ENCODE assay signal across 18 cellular contexts in genomic region chr10:28508304-28508925, GRCh38. TPM values are rescaled to one million over a fixed set of nuclear protein-coding genes. Genes with fewer than 3 reads are reported as not detected.
DNase-seq lines count a peak whose midpoint lies in the region; ATAC-seq, FAIRE-seq and TF ChIP-seq lines count a peak whose summit lies in the region.
"Had no signal": no experiment of that assay in that cellular context is flagged by ENCODE, and none has a peak within 500 bp of the region (broad histone marks: within the 10 kb centered on the region; RNA-seq: fewer than 3 reads in every experiment).

No MANE protein-coding gene starts in this region.

- no peak for TF ChIP-seq POLR2A in K562 (conservative IDR thresholded peaks at IDR 0.05)

- POLR2A ChIA-PET in HEK293 (lab: Yijun Ruan, JAX): no interaction called here
- POLR2A ChIA-PET in K562 (lab: Yijun Ruan, JAX): no interaction called here

- no peaks in the 10 kb centered on the region for H3K9me3 ChIP-seq in HEK293 (ENCODE audit: control insufficient read depth, insufficient read depth, low read depth, low read length)
- H3K9me3 ChIP-seq in K562 (replicated peaks; ENCODE audit: control insufficient read depth, insufficient read depth, low read depth, low read length): no peaks in the 10 kb centered on the region
- H3K9me3 ChIP-seq: BE2C had no signal

- TF ChIP-seq CTCF in HEK293 (tag by site-specific recombination; IDR thresholded peaks at IDR 0.05): no peak
- no peak for TF ChIP-seq CTCF in K562 (IDR thresholded peaks at IDR 0.05 in 2 of 3, conservative IDR thresholded peaks at IDR 0.05 in 1 of 3; ENCODE audit: insufficient read depth in 2 of 3, low read depth in 1 of 3, low read length in 3 of 3)

- no peak for FAIRE-seq in K562 (lab: Jason Lieb, UNC)
- FAIRE-seq: A204.1, HTR-8/SVneo had no signal

- CTCF ChIA-PET in HEK293 (lab: Yijun Ruan, JAX) (no interaction called here), K562 (lab: Yijun Ruan, JAX; ENCODE audit: low intra/inter-chr PET ratio) (no interaction called here)

- TF ChIP-seq EP300 in K562 (IDR thresholded peaks at IDR 0.05; ENCODE audit: low read length): no peak

- peak; percentile 65 for DNase-seq in COLO829 (ENCODE audit: low spot score)
- no peak for DNase-seq in K562 (ENCODE audit: extremely low read depth in 1 of 4, low spot score in 3 of 4)
- no peak for DNase-seq in left colon
- no peak for DNase-seq in DMS 273 treated with DMSO at 0.1 percent for 48 hours (lab: John Stamatoyannopoulos, UW)
- DNase-seq in HK-2 (ENCODE audit: unreplicated experiment): no peak
- no peak for DNase-seq in SW480 (ENCODE audit: low spot score)
- DNase-seq: ACHN; BE2C; C1 segment of cervical spinal cord; CD4-positive, CD25-positive, alpha-beta regulatory T cell; CD8-positive, alpha-beta memory T cell; DMS79 treated with DMSO at 0.1 percent for 48 hours; GF-D8; GOT3; H7 had no signal

- intact Hi-C loops in K562 (cut with micrococcal nuclease): no loop called here
- intact Hi-C loops in left colon (cut with DNase I, micrococcal nuclease): no loop called here

- 52% methylated on average over 7 of the region's 7 CpGs for WGBS in K562 (ENCODE audit: insufficient coverage, low coverage, missing lambda C conversion rate)

- no peaks in the 10 kb centered on the region for H4K20me1 ChIP-seq in K562 (replicated peaks; ENCODE audit: control insufficient read depth, insufficient read depth, low read length)

- H3K79me2 ChIP-seq in K562 (ENCODE audit: control insufficient read depth, insufficient read depth, low read length): no peaks in the 10 kb centered on the region

- H3K4me1 ChIP-seq in HEK293 (ENCODE audit: control insufficient read depth, insufficient read depth, low read length) (peaks cover 5% of the 10 kb centered on the region; the same call in 1 of the 2 replicates), K562 (replicated peaks in 1 of 2; ENCODE audit: control insufficient read depth in 2 of 2, insufficient read depth in 2 of 2, low read length in 2 of 2) (no peaks in the 10 kb centered on the region)

- ATAC-seq in K562 (no peak), left colon (peak; percentile 76)

- no peaks in the 10 kb centered on the region for H3K9me1 ChIP-seq in K562 (ENCODE audit: control insufficient read depth, insufficient read depth, low read length)

- H3K27me3 ChIP-seq in K562 (ENCODE audit: control insufficient read depth in 2 of 2, insufficient read depth in 2 of 2, low read length in 2 of 2): no peaks in the 10 kb centered on the region
- H3K27me3 ChIP-seq: BE2C had no signal

- H3K36me3 ChIP-seq in HEK293 (ENCODE audit: control insufficient read depth in 2 of 2, insufficient read depth in 1 of 2, low read length in 2 of 2) (no peaks in the 10 kb centered on the region), K562 (ENCODE audit: control insufficient read depth, insufficient read depth, low read length) (no peaks in the 10 kb centered on the region)
- H3K36me3 ChIP-seq: BE2C had no signal

- no peak overlapping the region for H3K4me2 ChIP-seq in K562 (ENCODE audit: insufficient read depth, low read length)

- H3K4me3 ChIP-seq in HEK293 (ENCODE audit: low read depth, low read length) (no peak overlapping the region), K562 (no peak overlapping the region)

- H3K9ac ChIP-seq in K562 (ENCODE audit: insufficient read depth in 1 of 2, low read depth in 2 of 2, low read length in 2 of 2): no peak overlapping the region

- no peak overlapping the region for H2AFZ ChIP-seq in K562 (ENCODE audit: low read depth, low read length)

- H3K27ac ChIP-seq in HEK293 (ENCODE audit: extremely low read depth, low read depth, low read length) (no peak overlapping the region), K562 (ENCODE audit: extremely low read depth, low read depth, low read length) (no peak overlapping the region)

- BruUV-seq in K562 (replicated peaks; lab: Mats Ljungman, UMichigan): no TSS peak

- no peak for TF ChIP-seq RAD21 in K562 (CRISPR knock-in tag; conservative IDR thresholded peaks at IDR 0.05 in 1 of 2, IDR thresholded peaks at IDR 0.05 in 1 of 2)

- in situ Hi-C loops in K562 (cut with MboI): no loop called here

TF ChIP-seq in HEK293, 187 proteins besides CTCF, POLR2A, EP300 and RAD21:
- TF ChIP-seq ZNF473 (tag by site-specific recombination; IDR thresholded peaks at IDR 0.05): no peak
- TF ChIP-seq ZFP69B (tag by site-specific recombination; IDR thresholded peaks at IDR 0.05): no peak
- 0 out of 2 replicates have a peak, but pooled peaks have one; percentile 29 for TF ChIP-seq ZBTB17 (tag by site-specific recombination; IDR thresholded peaks at IDR 0.05)

TF ChIP-seq in K562, 482 proteins besides CTCF, POLR2A, EP300 and RAD21:
- TF ChIP-seq SMAD1 (IDR thresholded peaks at IDR 0.05; ENCODE audit: low read depth, low read length, partially characterized antibody) (no peak), TRIM28 (IDR thresholded peaks at IDR 0.05) (no peak), ZNF717 (CRISPR knock-in tag; IDR thresholded peaks at IDR 0.05) (no peak), ZFX (CRISPR knock-in tag; IDR thresholded peaks at IDR 0.05) (no peak), SOX6 (IDR thresholded peaks at IDR 0.05) (peak; percentile 29; the same call in 1 of the 2 replicates), MEIS2 (IDR thresholded peaks at IDR 0.05; ENCODE audit: partially characterized antibody) (peak; percentile 23), ZBTB8A (IDR thresholded peaks at IDR 0.05; ENCODE audit: partially characterized antibody) (no peak), HIVEP1 (CRISPR knock-in tag; IDR thresholded peaks at IDR 0.05) (no peak), ADNP (tag; IDR thresholded peaks at IDR 0.05) (peak; percentile 71), USF1 (CRISPR knock-in tag; IDR thresholded peaks at IDR 0.05) (no peak), HNRNPK (IDR thresholded peaks at IDR 0.05; ENCODE audit: low read depth, low read length, poor library complexity, severe bottlenecking) (no peak)
TF ChIP-seq in K562: peak in this region for 3.

RNA-seq across cellular contexts. Expression of gene WAC, which starts 24.5 kb away (rescaled TPM):
- 109 and 323 TPM in 2 replicates for total RNA-seq in K562 (2011; cell fraction: chromatin; rRNA removed; ENCODE audit: low replicate concordance)
- 50.0 and 61.3 TPM in 2 replicates for total RNA-seq in K562 (2011; cell fraction: nucleolus; rRNA removed)
- 147 and 225 TPM in 2 replicates for total RNA-seq in K562 (2011; cell fraction: nucleoplasm; rRNA removed)
- total RNA-seq in K562 (2014; rRNA removed) (54.2 and 58.3 TPM in 2 replicates), K562 (2014; rRNA removed; fragmentation: Illumina TruSeq; extraction: Trizol) (83.0 and 94.0 TPM in 2 replicates), K562 (2015; rRNA removed; fragmentation: Illumina TruSeq; extraction: Trizol) (76.1 and 78.2 TPM in 2 replicates), K562 (2021) (69.8 and 79.9 TPM in 2 replicates), left colon (100 to 1,000 TPM in 1 of 2 donors, 10 to 100 TPM in 1; 96.9 to 112 TPM)
- polyA plus RNA-seq in K562 (2011; rRNA removed) (113 and 123 TPM in 2 replicates), K562 (2014; fragmentation: Illumina TruSeq; extraction: Trizol) (96.7 and 116 TPM in 2 replicates), K562 (2014; fragmentation: Nextera tagmentation; extraction: Ambion mirVana) (10 to 100 TPM; 24.8 to 25.3 TPM), K562 (2014; rRNA removed) (51.5 and 56.8 TPM in 2 replicates)
- polyA plus RNA-seq in K562 (2011; cell fraction: cytosol; rRNA removed): 56.4 and 68.4 TPM in 2 replicates
- polyA plus RNA-seq in K562 (2011; cell fraction: nucleus; rRNA removed): 71.5 and 89.2 TPM in 2 replicates
- polyA plus RNA-seq in K562 (2012): 51.5 and 71.6 TPM in 2 replicates
- polyA minus RNA-seq in K562 (2011; rRNA and poly(A)+ RNA removed): 125 and 138 TPM in 2 replicates
- polyA minus RNA-seq in K562 (2011; cell fraction: cytosol; rRNA and poly(A)+ RNA removed): 39.5 and 43.6 TPM in 2 replicates
- 62.7 and 93.2 TPM in 2 replicates for polyA minus RNA-seq in K562 (2011; cell fraction: nucleus; rRNA and poly(A)+ RNA removed)
